17 cellular contexts compared by ENCODE assay signal in the genomic region with DNA sequence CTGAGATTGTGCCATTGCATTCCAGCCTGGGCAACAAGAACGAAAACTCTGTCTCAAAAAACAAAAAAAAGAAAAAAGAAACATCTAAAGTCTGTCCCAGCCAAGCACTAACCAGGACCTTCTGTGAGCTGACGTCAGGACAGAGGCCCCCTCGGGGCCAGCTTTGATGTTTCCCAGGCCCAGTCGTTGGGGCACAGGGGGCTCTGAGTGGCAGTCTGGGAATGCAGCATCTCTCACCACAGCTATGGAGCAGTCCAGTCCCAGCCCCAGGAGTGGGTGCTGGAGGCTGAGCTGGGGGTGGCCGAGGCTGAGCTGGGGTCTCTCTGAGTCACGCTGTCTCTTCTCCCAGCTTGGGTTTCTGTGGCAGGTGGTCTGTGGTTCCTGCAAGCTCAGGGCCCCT. TPM values are rescaled to one million over a fixed set of nuclear protein-coding genes. Genes with fewer than 3 reads are reported as not detected.
DNase-seq lines count a peak whose midpoint lies in the region; ATAC-seq, FAIRE-seq and TF ChIP-seq lines count a peak whose summit lies in the region.
"Had no signal": no experiment of that assay in that cellular context is flagged by ENCODE, and none has a peak within 500 bp of the region (broad histone marks: within the 10 kb centered on the region; RNA-seq: fewer than 3 reads in every experiment).

No MANE protein-coding gene starts in this region.

- ATAC-seq in HepG2 = no peak
- no peak for ATAC-seq in right lobe of liver
- no peak for ATAC-seq in GM19328 (IDR thresholded peaks at IDR 0.05; ENCODE audit: unreplicated experiment)
- no peak for ATAC-seq in HG03095 (IDR thresholded peaks at IDR 0.05; ENCODE audit: unreplicated experiment)
- ATAC-seq: GM23338, T-cell had no signal

- no peaks in the 10 kb centered on the region for H3K9me3 Mint-ChIP-seq in chondrocyte (ENCODE audit: low read depth)
- no peaks in the 10 kb centered on the region for H3K9me3 Mint-ChIP-seq in mesothelial cell of epicardium
- H3K9me3 Mint-ChIP-seq: activated T-cell treated with anti-CD3 and anti-CD28 coated beads, Interleukin-2, amount 50 U/mL, for 24 hours; GM23338; immature natural killer cell; T-cell had no signal

- H3K36me3 ChIP-seq in HepG2 (replicated peaks in 1 of 2; ENCODE audit: control insufficient read depth in 1 of 2, insufficient read depth in 2 of 2, low read length in 2 of 2) = peaks cover 4 to 5% of the 10 kb centered on the region in 2 experiments; a peak in 4 of 5 replicates
- no peaks in the 10 kb centered on the region for H3K36me3 ChIP-seq in right lobe of liver

- CTCF ChIA-PET in HepG2 (lab: Yijun Ruan, JAX; ENCODE audit: low intra/inter-chr PET ratio, low total read pairs) = no interaction called here

- H3K27ac ChIP-seq in HepG2 (ENCODE audit: extremely low read length, insufficient read depth, low read length) = no peak overlapping the region
- H3K27ac ChIP-seq in right lobe of liver = no peak overlapping the region
- H3K27ac ChIP-seq: epithelial cell of prostate had no signal

- TF ChIP-seq CTCF in HepG2 (CRISPR knock-in tag; IDR thresholded peaks at IDR 0.05) (no peak), right lobe of liver (IDR thresholded peaks at IDR 0.05) (no peak), chondrocyte (IDR thresholded peaks at IDR 0.05) (no peak), mesothelial cell of epicardium (IDR thresholded peaks at IDR 0.05; ENCODE audit: unreplicated experiment) (no peak)

- H3K4me3 Mint-ChIP-seq in chondrocyte (ENCODE audit: unreplicated experiment) (no peak overlapping the region), mesothelial cell of epicardium (no peak overlapping the region)
- H3K4me3 Mint-ChIP-seq: activated T-cell treated with anti-CD3 and anti-CD28 coated beads, Interleukin-2, amount 50 U/mL, for 24 hours; GM23338; immature natural killer cell; T-cell had no signal

- TF ChIP-seq EP300 in HepG2 (IDR thresholded peaks at IDR 0.05; ENCODE audit: low read depth in 2 of 2, low read length in 2 of 2) (no peak), HepG2 (CRISPR knock-in tag; IDR thresholded peaks at IDR 0.05; ENCODE audit: borderline replicate concordance) (no peak)

- no peak overlapping the region for H3K9ac ChIP-seq in HepG2 (ENCODE audit: insufficient read depth, low read depth, low read length)

- no peaks in the 10 kb centered on the region for H3K36me3 Mint-ChIP-seq in chondrocyte (ENCODE audit: low read depth)
- no peaks in the 10 kb centered on the region for H3K36me3 Mint-ChIP-seq in mesothelial cell of epicardium
- H3K36me3 Mint-ChIP-seq: immature natural killer cell, T-cell had no signal

- H3K27ac Mint-ChIP-seq in chondrocyte (ENCODE audit: unreplicated experiment) = peak overlapping the region; percentile 97
- peak overlapping the region; percentile 92 for H3K27ac Mint-ChIP-seq in mesothelial cell of epicardium
- H3K27ac Mint-ChIP-seq: GM23338, immature natural killer cell, T-cell had no signal

- H4K20me1 ChIP-seq in HepG2 (ENCODE audit: insufficient read depth, low read length) = no peaks in the 10 kb centered on the region

- FAIRE-seq in HepG2 (lab: Jason Lieb, UNC) (no peak), frontal cortex (lab: Jason Lieb, UNC) (no peak)
- FAIRE-seq: A204.1, GM12892, GM19239 had no signal

- POLR2A ChIA-PET in HepG2 (lab: Yijun Ruan, JAX) = interaction anchor here (0.8 to 2.9 kb wide), 7 partner anchors 10 to 71 kb away, joined by 3 to 19 read pairs (median 4); a partner anchor contains a TSS

- BruUV-seq in HepG2 (replicated peaks; lab: Mats Ljungman, UMichigan) = no TSS peak

- H3K27me3 Mint-ChIP-seq in chondrocyte (ENCODE audit: low read depth) (no peaks in the 10 kb centered on the region), mesothelial cell of epicardium (ENCODE audit: low read depth) (no peaks in the 10 kb centered on the region)
- H3K27me3 Mint-ChIP-seq: activated T-cell treated with anti-CD3 and anti-CD28 coated beads, Interleukin-2, amount 50 U/mL, for 24 hours had no signal

- H3K27me3 ChIP-seq in HepG2 (ENCODE audit: control insufficient read depth in 1 of 2, insufficient read depth in 2 of 2, low read length in 2 of 2) (no peaks in the 10 kb centered on the region), right lobe of liver (no peaks in the 10 kb centered on the region)

- H3K4me2 ChIP-seq in HepG2 (ENCODE audit: low read depth, low read length) = no peak overlapping the region
- H3K4me2 ChIP-seq: GM23338 had no signal

- no peak for TF ChIP-seq RAD21 in HepG2 (CRISPR knock-in tag; IDR thresholded peaks at IDR 0.05)

- peaks cover 50% of the 10 kb centered on the region for H3K79me2 ChIP-seq in HepG2 (ENCODE audit: insufficient read depth, low read length)

- H2AFZ ChIP-seq in HepG2 (ENCODE audit: low read length) = no peak overlapping the region
- H2AFZ ChIP-seq: GM23338 had no signal

- no peaks in the 10 kb centered on the region for H3K9me3 ChIP-seq in HepG2 (ENCODE audit: low read length)
- H3K9me3 ChIP-seq in right lobe of liver = no peaks in the 10 kb centered on the region

- in situ Hi-C loops in HepG2 (cut with HindIII; ENCODE audit: extremely low pct_ligation_motif_present, low pct_unique_long_range_greater_than_20kb) = loop anchor here (10.0 kb wide), 1 partner anchor 50 kb away; a partner anchor contains a TSS

- WGBS in HepG2 (ENCODE audit: low lambda C conversion rate) = 62% methylated on average over 4 of the region's 6 CpGs
- WGBS in right lobe of liver (ENCODE audit: insufficient coverage, low coverage, low lambda C conversion rate, missing lambda C conversion rate) = 75% methylated on average over 1 of the region's 6 CpGs

- peaks cover 50% of the 10 kb centered on the region for H3K4me1 ChIP-seq in HepG2 (ENCODE audit: insufficient read depth, low read length)
- H3K4me1 ChIP-seq in right lobe of liver = no peaks in the 10 kb centered on the region

- H3K4me1 Mint-ChIP-seq in chondrocyte (ENCODE audit: low read depth) (peaks cover 96% of the 10 kb centered on the region), mesothelial cell of epicardium (peaks cover 50% of the 10 kb centered on the region)
- H3K4me1 Mint-ChIP-seq: immature natural killer cell, T-cell had no signal

- H3K4me3 ChIP-seq in HepG2 (replicated peaks in 1 of 3; ENCODE audit: insufficient read depth in 1 of 3, low read depth in 2 of 3, low read length in 3 of 3) (no peak overlapping the region), right lobe of liver (no peak overlapping the region)
- H3K4me3 ChIP-seq: GM23338 had no signal

- intact Hi-C loops in HepG2 (cut with micrococcal nuclease; ENCODE audit: unreplicated experiment) (no loop called here), right lobe of liver (cut with DNase I) (loop anchor here in 1 of 2 donors (10.0 kb wide), 1 partner anchor 220 kb away; no protein-coding TSS in a partner anchor)

- TF ChIP-seq POLR2A in HepG2 (IDR thresholded peaks at IDR 0.05; ENCODE audit: insufficient read depth in 1 of 2, low read depth in 2 of 2, low read length in 2 of 2) = no peak
- TF ChIP-seq POLR2A in right lobe of liver (IDR thresholded peaks at IDR 0.05) = no peak

- peak; percentile 31 for DNase-seq in HepG2 (ENCODE audit: low spot score)
- DNase-seq in right lobe of liver = no peak
- peak; percentile 92 for DNase-seq in chondrocyte (ENCODE audit: low spot score)
- DNase-seq in mesothelial cell of epicardium (ENCODE audit: low spot score in 2 of 2, unreplicated experiment in 2 of 2) = no peak
- no peak for DNase-seq in foreskin melanocyte
- no peak for DNase-seq in frontal cortex (ENCODE audit: low spot score in 2 of 2)
- DNase-seq: activated T-cell treated with anti-CD3 and anti-CD28 coated beads, Interleukin-2, amount 50 U/mL, for 24 hours; DMS 273 treated with DMSO at 0.1 percent for 48 hours; immature natural killer cell; T-cell had no signal

RNA-seq across cellular contexts. Expression of a gene that starts 46.0 kb away (rescaled TPM):
- 21.0 and 25.5 TPM in 2 replicates for total RNA-seq in HepG2 (2016; rRNA removed; fragmentation: Illumina TruSeq; extraction: Trizol)
- 4.5 and 4.8 TPM in 2 replicates for total RNA-seq in HepG2 (2016; cell fraction: cytosol; rRNA removed; fragmentation: Illumina TruSeq; extraction: Trizol; ENCODE audit: low read depth)
- 19.0 and 26.0 TPM in 2 replicates for total RNA-seq in HepG2 (2016; cell fraction: insoluble cytoplasmic fraction; rRNA removed; fragmentation: Illumina TruSeq; extraction: Trizol)
- 20.6 and 21.0 TPM in 2 replicates for total RNA-seq in HepG2 (2016; cell fraction: membrane; rRNA removed; fragmentation: Illumina TruSeq; extraction: Trizol)
- total RNA-seq in HepG2 (2016; cell fraction: nucleus; rRNA removed; fragmentation: Illumina TruSeq; extraction: Trizol) = 15.5 and 17.7 TPM in 2 replicates
- polyA plus RNA-seq in HepG2 (2011; rRNA removed) = 44.1 and 45.7 TPM in 2 replicates
- polyA plus RNA-seq in HepG2 (2011; cell fraction: cytosol; rRNA removed) = 30.8 and 42.8 TPM in 2 replicates
- polyA plus RNA-seq in HepG2 (2011; cell fraction: nucleus; rRNA removed) = 50.7 and 72.8 TPM in 2 replicates
- 18.6 and 23.1 TPM in 2 replicates for polyA plus RNA-seq in HepG2 (2012)
- polyA plus RNA-seq in HepG2 (2016; cell fraction: cytosol; fragmentation: Illumina TruSeq; extraction: Trizol; ENCODE audit: low read depth) = 5.2 and 5.4 TPM in 2 replicates
- polyA plus RNA-seq in HepG2 (2016; cell fraction: insoluble cytoplasmic fraction; fragmentation: Illumina TruSeq; extraction: Trizol; ENCODE audit: low read depth) = 26.4 and 31.7 TPM in 2 replicates
- 19.0 and 19.4 TPM in 2 replicates for polyA plus RNA-seq in HepG2 (2016; cell fraction: membrane; fragmentation: Illumina TruSeq; extraction: Trizol; ENCODE audit: low read depth)
- 33.8 and 35.3 TPM in 2 replicates for polyA plus RNA-seq in HepG2 (2016; cell fraction: nucleus; fragmentation: Illumina TruSeq; extraction: Trizol; ENCODE audit: insufficient read depth, low read depth)
- polyA minus RNA-seq in HepG2 (2011; rRNA and poly(A)+ RNA removed; ENCODE audit: low replicate concordance) = 59.4 and 75.9 TPM in 2 replicates
- 19.9 and 20.3 TPM in 2 replicates for polyA minus RNA-seq in HepG2 (2011; cell fraction: cytosol; rRNA and poly(A)+ RNA removed)
- polyA minus RNA-seq in HepG2 (2011; cell fraction: nucleus; rRNA and poly(A)+ RNA removed) = 20.2 and 21.3 TPM in 2 replicates
- total RNA-seq in right lobe of liver = 10 to 100 TPM in 4 of 6 experiments, 1 to 10 TPM in 2; 4.9 to 17.0 (median 11.3) TPM
- 42.2 to 43.9 TPM (median 42.7 TPM) in 3 replicates for total RNA-seq in chondrocyte
- total RNA-seq in mesothelial cell of epicardium = 52.0 to 52.8 TPM (median 52.2 TPM) in 3 replicates
- 9.8 TPM for total RNA-seq in frontal cortex

RNA-seq across cellular contexts. Expression of a gene that starts 49.0 kb away (rescaled TPM):
- total RNA-seq in HepG2 (2016; rRNA removed; fragmentation: Illumina TruSeq; extraction: Trizol) = 48.5 and 99.8 TPM in 2 replicates
- 16.1 and 17.5 TPM in 2 replicates for total RNA-seq in HepG2 (2016; cell fraction: cytosol; rRNA removed; fragmentation: Illumina TruSeq; extraction: Trizol; ENCODE audit: low read depth)
- total RNA-seq in HepG2 (2016; cell fraction: insoluble cytoplasmic fraction; rRNA removed; fragmentation: Illumina TruSeq; extraction: Trizol) = 42.2 and 99.6 TPM in 2 replicates
- total RNA-seq in HepG2 (2016; cell fraction: membrane; rRNA removed; fragmentation: Illumina TruSeq; extraction: Trizol) = 29.0 and 31.7 TPM in 2 replicates
- total RNA-seq in HepG2 (2016; cell fraction: nucleus; rRNA removed; fragmentation: Illumina TruSeq; extraction: Trizol) = 111 and 135 TPM in 2 replicates
- polyA plus RNA-seq in HepG2 (2011; rRNA removed) = 98.5 and 116 TPM in 2 replicates
- 75.5 and 97.3 TPM in 2 replicates for polyA plus RNA-seq in HepG2 (2011; cell fraction: cytosol; rRNA removed)
- polyA plus RNA-seq in HepG2 (2011; cell fraction: nucleus; rRNA removed) = 240 and 289 TPM in 2 replicates
- polyA plus RNA-seq in HepG2 (2012) = 93.9 and 95.7 TPM in 2 replicates
- polyA plus RNA-seq in HepG2 (2016; cell fraction: cytosol; fragmentation: Illumina TruSeq; extraction: Trizol; ENCODE audit: low read depth) = 6.8 and 7.3 TPM in 2 replicates
- polyA plus RNA-seq in HepG2 (2016; cell fraction: insoluble cytoplasmic fraction; fragmentation: Illumina TruSeq; extraction: Trizol; ENCODE audit: low read depth) = 34.4 and 38.1 TPM in 2 replicates
- 12.8 and 15.4 TPM in 2 replicates for polyA plus RNA-seq in HepG2 (2016; cell fraction: membrane; fragmentation: Illumina TruSeq; extraction: Trizol; ENCODE audit: low read depth)
- polyA plus RNA-seq in HepG2 (2016; cell fraction: nucleus; fragmentation: Illumina TruSeq; extraction: Trizol; ENCODE audit: insufficient read depth, low read depth) = 220 and 224 TPM in 2 replicates
- polyA minus RNA-seq in HepG2 (2011; rRNA and poly(A)+ RNA removed; ENCODE audit: low replicate concordance) = 0.19 and 231 TPM in 2 replicates
- polyA minus RNA-seq in HepG2 (2011; cell fraction: cytosol; rRNA and poly(A)+ RNA removed) = 83.9 and 88.1 TPM in 2 replicates
- 66.0 and 71.1 TPM in 2 replicates for polyA minus RNA-seq in HepG2 (2011; cell fraction: nucleus; rRNA and poly(A)+ RNA removed)
- 1 to 10 TPM in 3 of 6 experiments, under 1 TPM in 3; 0.55 to 1.8 (median 0.99) TPM for total RNA-seq in right lobe of liver
- total RNA-seq in chondrocyte = 282 to 293 TPM (median 288 TPM) in 3 replicates
- total RNA-seq in mesothelial cell of epicardium = 303 to 313 TPM (median 308 TPM) in 3 replicates
- total RNA-seq in frontal cortex = 16.7 TPM

RNA-seq across cellular contexts. Expression of a gene that starts 56.9 kb away (rescaled TPM):
- total RNA-seq in HepG2 (2016; rRNA removed; fragmentation: Illumina TruSeq; extraction: Trizol) (10.5 and 11.4 TPM in 2 replicates), right lobe of liver (10 to 100 TPM; 14.4 to 17.7 (median 15.2) TPM), chondrocyte (17.5 to 36.6 TPM (median 19.8 TPM) in 3 replicates), mesothelial cell of epicardium (65.5 to 72.1 TPM (median 71.6 TPM) in 3 replicates), frontal cortex (22.0 TPM)
- total RNA-seq in HepG2 (2016; cell fraction: cytosol; rRNA removed; fragmentation: Illumina TruSeq; extraction: Trizol; ENCODE audit: low read depth) = 2.5 and 3.7 TPM in 2 replicates
- 8.8 and 14.5 TPM in 2 replicates for total RNA-seq in HepG2 (2016; cell fraction: insoluble cytoplasmic fraction; rRNA removed; fragmentation: Illumina TruSeq; extraction: Trizol)
- total RNA-seq in HepG2 (2016; cell fraction: membrane; rRNA removed; fragmentation: Illumina TruSeq; extraction: Trizol) = 3.3 and 4.2 TPM in 2 replicates
- total RNA-seq in HepG2 (2016; cell fraction: nucleus; rRNA removed; fragmentation: Illumina TruSeq; extraction: Trizol) = 18.4 and 18.7 TPM in 2 replicates
- 13.7 and 15.3 TPM in 2 replicates for polyA plus RNA-seq in HepG2 (2011; rRNA removed)
- polyA plus RNA-seq in HepG2 (2011; cell fraction: cytosol; rRNA removed) = 4.9 and 5.0 TPM in 2 replicates
- 123 and 139 TPM in 2 replicates for polyA plus RNA-seq in HepG2 (2011; cell fraction: nucleus; rRNA removed)
- polyA plus RNA-seq in HepG2 (2012) = 9.9 and 12.7 TPM in 2 replicates
- polyA plus RNA-seq in HepG2 (2016; cell fraction: cytosol; fragmentation: Illumina TruSeq; extraction: Trizol; ENCODE audit: low read depth) = 1.2 and 1.5 TPM in 2 replicates
- polyA plus RNA-seq in HepG2 (2016; cell fraction: insoluble cytoplasmic fraction; fragmentation: Illumina TruSeq; extraction: Trizol; ENCODE audit: low read depth) = 6.8 and 7.5 TPM in 2 replicates
- 1.9 and 2.7 TPM in 2 replicates for polyA plus RNA-seq in HepG2 (2016; cell fraction: membrane; fragmentation: Illumina TruSeq; extraction: Trizol; ENCODE audit: low read depth)
- polyA plus RNA-seq in HepG2 (2016; cell fraction: nucleus; fragmentation: Illumina TruSeq; extraction: Trizol; ENCODE audit: insufficient read depth, low read depth) = 44.2 and 47.7 TPM in 2 replicates
- polyA minus RNA-seq in HepG2 (2011; rRNA and poly(A)+ RNA removed; ENCODE audit: low replicate concordance) = 19.3 and 22.3 TPM in 2 replicates
- 4.7 and 5.5 TPM in 2 replicates for polyA minus RNA-seq in HepG2 (2011; cell fraction: cytosol; rRNA and poly(A)+ RNA removed)
- 30.8 and 32.9 TPM in 2 replicates for polyA minus RNA-seq in HepG2 (2011; cell fraction: nucleus; rRNA and poly(A)+ RNA removed)

Comparison
In these comparisons a context has a peak if more than half of its experiments do, and no peak if none do; other contexts are left out.
1. DNase-seq: peak in HepG2 (single experiment) and chondrocyte (single experiment); none in right lobe of liver (0 of 3), mesothelial cell of epicardium (0 of 2), foreskin melanocyte (single experiment) and frontal cortex (0 of 2).